26 cellular contexts compared by ENCODE assay signal in the genomic region with DNA sequence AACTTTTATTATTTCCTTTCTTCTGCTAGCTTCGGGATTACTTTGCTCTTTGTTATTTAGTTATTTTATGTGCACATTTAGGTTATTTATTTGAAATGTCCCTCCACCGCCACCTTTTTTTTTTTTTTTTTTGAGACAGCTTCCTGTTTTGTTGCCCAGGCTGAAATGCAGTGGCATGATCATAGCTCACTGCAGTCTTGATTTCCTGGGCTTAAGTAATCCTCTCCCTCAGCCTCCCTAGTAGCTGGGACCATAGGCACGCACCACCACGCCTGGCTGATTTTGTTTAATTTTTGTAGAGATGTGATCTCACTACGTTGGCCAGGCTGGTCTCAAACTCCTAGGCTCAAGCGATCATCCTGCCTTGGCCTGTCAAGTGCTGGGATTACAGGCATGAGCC.
"Had no signal": no experiment of that assay in that cellular context is flagged by ENCODE, and none has a peak within 500 bp of the region (broad histone marks: within the 10 kb centered on the region; RNA-seq: fewer than 3 reads in every experiment).

No MANE protein-coding gene starts in this region.

- H3K4me3 ChIP-seq: left lung, lower lobe of right lung, pancreas, prostate gland, skin epidermis, suprapubic skin, thoracic aorta, tibial artery, uterus had no signal

- H3K36me3 ChIP-seq: left lung, lower lobe of right lung, pancreas, prostate gland, thoracic aorta, uterus had no signal

- H3K27me3 Mint-ChIP-seq: natural killer cell treated with Interleukin-12 subunit alpha and Interleukin-12 subunit beta and Interleukin-15 and Interleukin-18, amount 100 ng/mL, for 72 hours; stimulated activated naive CD8-positive, alpha-beta T cell treated with anti-CD3 and anti-CD28 coated beads, Interleukin-15, Interleukin-2, amounts not matched to agents 100 ng/mL and 50 ng/mL, for 24 hours; type B pancreatic cell had no signal

- H3K4me3 Mint-ChIP-seq: immature natural killer cell; natural killer cell treated with Interleukin-12 subunit alpha and Interleukin-12 subunit beta and Interleukin-15 and Interleukin-18, amount 100 ng/mL, for 72 hours; stimulated activated naive CD8-positive, alpha-beta T cell treated with anti-CD3 and anti-CD28 coated beads, Interleukin-15, Interleukin-2, amounts not matched to agents 100 ng/mL and 50 ng/mL, for 24 hours; type B pancreatic cell had no signal

- ATAC-seq: left colon; left lung; lower lobe of right lung; natural killer cell treated with Interleukin-12 subunit alpha and Interleukin-12 subunit beta and Interleukin-15 and Interleukin-18, amount 100 ng/mL, for 72 hours; pancreas; right cardiac atrium; sciatic nerve had no signal

- H3K27me3 ChIP-seq: left lung, pancreas, suprapubic skin, tibial artery, uterus had no signal

- H3K4me1 ChIP-seq: left lung, lower lobe of right lung, pancreas, uterus had no signal

- H3K9me3 ChIP-seq: left lung, pancreas, prostate gland, thoracic aorta, tibial artery, uterus had no signal

- H3K27ac ChIP-seq: left lung, lower lobe of right lung, pancreas, prostate gland, skin epidermis, suprapubic skin, thoracic aorta, tibial artery, uterus had no signal

- DNase-seq: hypothalamus; immature natural killer cell; kidney; left colon; left lung; lower lobe of right lung; mammary epithelial cell; mesenchymal stem cell; pancreas; retina; right cardiac atrium; stimulated activated CD4-positive, alpha-beta T cell treated with anti-CD3 and anti-CD28 coated beads, Interleukin-12 subunit alpha, Interleukin-12 subunit beta, amount 100 ng/mL, for 4 hours; stimulated activated CD4-positive, alpha-beta T cell treated with anti-CD3 and anti-CD28 coated beads, Interleukin-15, amount 100 ng/mL, for 24 hours; stimulated activated CD4-positive, alpha-beta T cell treated with anti-CD3 and anti-CD28 coated beads, Interleukin-2, amount 100 ng/mL, for 24 hours; stimulated activated CD4-positive, alpha-beta T cell treated with anti-CD3 and anti-CD28 coated beads, Interleukin-4, amount 100 ng/mL, for 1 hour; stimulated activated naive CD4-positive, alpha-beta T cell; tibial artery; uterus had no signal

- H3K27ac Mint-ChIP-seq: immature natural killer cell; natural killer cell treated with Interleukin-12 subunit alpha and Interleukin-12 subunit beta and Interleukin-15 and Interleukin-18, amount 100 ng/mL, for 72 hours; stimulated activated naive CD8-positive, alpha-beta T cell treated with anti-CD3 and anti-CD28 coated beads, Interleukin-15, Interleukin-2, amounts not matched to agents 100 ng/mL and 50 ng/mL, for 24 hours; type B pancreatic cell had no signal
